Comparison of ENCODE assay signal across 8 cellular contexts in the genomic region with DNA sequence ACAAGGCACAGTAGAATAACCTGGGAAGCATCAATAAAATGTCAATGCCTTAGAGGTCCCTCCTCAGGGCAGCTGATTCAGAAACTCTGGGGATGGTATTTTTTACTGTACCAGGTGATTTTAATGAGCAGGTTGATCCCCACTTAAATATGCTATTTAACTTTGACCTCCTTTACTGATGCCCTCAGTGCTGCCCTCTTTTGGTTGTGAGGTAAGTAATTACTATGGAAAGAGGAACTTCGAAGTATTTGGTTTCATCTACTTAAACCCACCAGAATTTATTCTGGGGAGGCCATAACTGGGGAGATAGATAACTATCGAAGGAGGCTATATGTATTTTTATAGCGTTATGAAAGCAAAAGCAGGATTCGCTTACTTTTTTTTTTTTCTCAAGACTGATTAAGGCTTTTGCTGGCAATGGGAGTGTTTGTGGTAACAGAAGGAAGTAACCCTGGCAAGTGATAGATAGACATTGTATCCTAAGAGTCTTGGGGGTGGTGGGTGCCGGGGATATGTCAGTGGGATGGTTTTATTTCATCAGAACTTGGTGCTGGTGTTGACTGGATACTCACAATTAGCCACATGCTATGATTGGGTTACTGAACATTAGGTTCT.
DNase-seq lines count a peak whose midpoint lies in the region; ATAC-seq, FAIRE-seq and TF ChIP-seq lines count a peak whose summit lies in the region.

No MANE protein-coding gene starts in this region.

- no peaks in the 10 kb centered on the region for H3K27me3 ChIP-seq in KMS-11 (ENCODE audit: insufficient read depth, low read depth)
- no peaks in the 10 kb centered on the region for H3K27me3 ChIP-seq in mesenchymal stem cell (ENCODE audit: control insufficient read depth in 1 of 2, insufficient read depth in 1 of 2, low read length in 2 of 2)

- no peak overlapping the region for H3K4ac ChIP-seq in mesenchymal stem cell (ENCODE audit: low read depth in 1 of 2, low read length in 2 of 2)

- H3K4me3 Mint-ChIP-seq in activated CD8-positive, alpha-beta T cell treated with anti-CD3 and anti-CD28 coated beads for 36 hours: no peak overlapping the region

- H4K20me1 ChIP-seq in KMS-11 (ENCODE audit: insufficient read depth): no peaks in the 10 kb centered on the region

- TF ChIP-seq RAD21 in A549 (conservative IDR thresholded peaks at IDR 0.05 in 1 of 2, IDR thresholded peaks at IDR 0.05 in 1 of 2): peak; percentile 33 to 44

- H4K8ac ChIP-seq in mesenchymal stem cell (ENCODE audit: low read length): no peak overlapping the region

- CTCF ChIA-PET in A549 (lab: Yijun Ruan, JAX): interaction anchor here (0.6 to 1.5 kb wide), 5 partner anchors 10 to 176 kb away, joined by 3 to 5 read pairs (median 3); no protein-coding TSS in a partner anchor
- CTCF ChIA-PET in activated CD8-positive, alpha-beta T cell treated with anti-CD3 and anti-CD28 coated beads for 36 hours (lab: Charles Lee): interaction anchor here (0.6 to 1.1 kb wide), 2 partner anchors 14 to 175 kb away, joined by 3 read pairs; no protein-coding TSS in a partner anchor

- 27% methylated on average over 5 of the region's 5 CpGs for WGBS in A549 (ENCODE audit: missing lambda C conversion rate)
- 78% methylated on average over 5 of the region's 5 CpGs for WGBS in mesenchymal stem cell

- no peak overlapping the region for H3K18ac ChIP-seq in mesenchymal stem cell (ENCODE audit: low read depth in 1 of 2, low read length in 2 of 2)

- no peak overlapping the region for H2AK5ac ChIP-seq in mesenchymal stem cell (ENCODE audit: low read length, severe bottlenecking)

- H2BK15ac ChIP-seq in mesenchymal stem cell (ENCODE audit: low read depth, poor library complexity, severe bottlenecking): no peak overlapping the region

- H2AFZ ChIP-seq in KMS-11 (ENCODE audit: low read depth) (no peak overlapping the region), mesenchymal stem cell (ENCODE audit: low read depth, low read length) (no peak overlapping the region)

- H3K27ac ChIP-seq in A549: no peak overlapping the region; a peak in 1 of 6 replicates
- no peak overlapping the region for H3K27ac ChIP-seq in KMS-11
- H3K27ac ChIP-seq in mesenchymal stem cell (ENCODE audit: low read length, poor library complexity, severe bottlenecking): no peak overlapping the region

- H3K14ac ChIP-seq in mesenchymal stem cell (ENCODE audit: low read length in 2 of 2): no peak overlapping the region

- no peak overlapping the region for H3K9ac ChIP-seq in KMS-11
- no peak overlapping the region for H3K9ac ChIP-seq in mesenchymal stem cell (ENCODE audit: low read length)

- intact Hi-C loops in activated CD8-positive, alpha-beta T cell treated with anti-CD3 and anti-CD28 coated beads for 36 hours (cut with micrococcal nuclease): no loop called here

- H3K4me1 Mint-ChIP-seq in activated CD8-positive, alpha-beta T cell treated with anti-CD3 and anti-CD28 coated beads for 36 hours (ENCODE audit: low read depth): no peaks in the 10 kb centered on the region

- FAIRE-seq in A549 (lab: Jason Lieb, UNC): no peak

- no peaks in the 10 kb centered on the region for H3K79me2 ChIP-seq in KMS-11 (ENCODE audit: insufficient read depth, low read depth)

- DNase-seq in A549 (ENCODE audit: low read depth in 1 of 2, low spot score in 1 of 2) (peak; percentile 6 to 39), GM03348 (ENCODE audit: low spot score) (peak; percentile 36), H4 (ENCODE audit: low spot score) (peak; percentile 9), mesenchymal stem cell (peak; percentile 34), anterior cingulate cortex (lab: John Stamatoyannopoulos, UW) (no peak), DMS114 treated with DMSO at 0.1 percent for 48 hours (lab: John Stamatoyannopoulos, UW; ENCODE audit: unreplicated experiment) (no peak)
- DNase-seq in activated CD8-positive, alpha-beta T cell treated with anti-CD3 and anti-CD28 coated beads for 36 hours: peak; percentile 39

- H3K4me3 ChIP-seq in A549: no peak overlapping the region
- H3K4me3 ChIP-seq in KMS-11 (IDR thresholded peaks at IDR 0.05; ENCODE audit: insufficient read depth, low read depth, low read length): no peak overlapping the region
- H3K4me3 ChIP-seq in mesenchymal stem cell (ENCODE audit: insufficient read depth in 1 of 2, low read depth in 1 of 2, low read length in 2 of 2): no peak overlapping the region

- TF ChIP-seq EP300 in A549 (IDR thresholded peaks at IDR 0.05): no peak

- peak; percentile 51; the same call in 2 of the 3 replicates for TF ChIP-seq CTCF in A549 (IDR thresholded peaks at IDR 0.05)
- TF ChIP-seq CTCF in KMS-11 (conservative IDR thresholded peaks at IDR 0.05; ENCODE audit: low read depth, low read length): 0 out of 2 replicates have a peak, but pooled peaks have one; percentile 29
- TF ChIP-seq CTCF in activated CD8-positive, alpha-beta T cell treated with anti-CD3 and anti-CD28 coated beads for 36 hours (IDR thresholded peaks at IDR 0.05): peak; percentile 66

- H3K36me3 Mint-ChIP-seq in activated CD8-positive, alpha-beta T cell treated with anti-CD3 and anti-CD28 coated beads for 36 hours (ENCODE audit: low read depth): no peaks in the 10 kb centered on the region

- no peak for TF ChIP-seq POLR2A in A549 (IDR thresholded peaks at IDR 0.05; ENCODE audit: low read length)

- no peak overlapping the region for H2BK5ac ChIP-seq in mesenchymal stem cell (ENCODE audit: low read depth, low read length, poor library complexity, severe bottlenecking)

- H2BK120ac ChIP-seq in mesenchymal stem cell (ENCODE audit: low read depth, low read length): no peak overlapping the region

- H3K27me3 Mint-ChIP-seq in activated CD8-positive, alpha-beta T cell treated with anti-CD3 and anti-CD28 coated beads for 36 hours: no peaks in the 10 kb centered on the region

- H3K4me1 ChIP-seq in A549: 0 out of 3 replicates have a peak, but pooled peaks cover 7% of the 10 kb centered on the region
- H3K4me1 ChIP-seq in KMS-11 (ENCODE audit: low read depth, poor library complexity, severe bottlenecking): no peaks in the 10 kb centered on the region
- no peaks in the 10 kb centered on the region for H3K4me1 ChIP-seq in mesenchymal stem cell (ENCODE audit: control insufficient read depth, insufficient read depth, low read depth, low read length)

- POLR2A ChIA-PET in A549 (lab: Yijun Ruan, JAX): no interaction called here
- POLR2A ChIA-PET in activated CD8-positive, alpha-beta T cell treated with anti-CD3 and anti-CD28 coated beads for 36 hours (lab: Charles Lee): no interaction called here

- H3K4me2 ChIP-seq in A549 (0 out of 3 replicates have a peak overlapping the region, but pooled peaks have one; percentile 25), KMS-11 (no peak overlapping the region), mesenchymal stem cell (ENCODE audit: low read length, poor library complexity, severe bottlenecking) (no peak overlapping the region)

- no peaks in the 10 kb centered on the region for H3K9me3 ChIP-seq in A549
- no peaks in the 10 kb centered on the region for H3K9me3 ChIP-seq in mesenchymal stem cell (ENCODE audit: control insufficient read depth, low read length)

- H4K91ac ChIP-seq in mesenchymal stem cell (ENCODE audit: low read length): no peak overlapping the region

- H3K27ac Mint-ChIP-seq in activated CD8-positive, alpha-beta T cell treated with anti-CD3 and anti-CD28 coated beads for 36 hours: no peak overlapping the region

- H3K23ac ChIP-seq in mesenchymal stem cell (ENCODE audit: low read length in 2 of 2): no peak overlapping the region

- ATAC-seq in A549: peak in 1 of 2 experiments; percentile 49; a peak in 2 of 6 replicates
- ATAC-seq in activated CD8-positive, alpha-beta T cell treated with anti-CD3 and anti-CD28 coated beads for 36 hours: peak; percentile 74

- H3K36me3 ChIP-seq in KMS-11 (ENCODE audit: insufficient read depth) (no peaks in the 10 kb centered on the region), mesenchymal stem cell (ENCODE audit: control insufficient read depth in 1 of 2, insufficient read depth in 2 of 2, low read depth in 1 of 2, low read length in 2 of 2) (no peaks in the 10 kb centered on the region)

- no peaks in the 10 kb centered on the region for H3K9me3 Mint-ChIP-seq in activated CD8-positive, alpha-beta T cell treated with anti-CD3 and anti-CD28 coated beads for 36 hours

- no peak overlapping the region for H2BK12ac ChIP-seq in mesenchymal stem cell (ENCODE audit: low read length in 2 of 2)

- H3K79me1 ChIP-seq in mesenchymal stem cell (replicated peaks; ENCODE audit: low read length, poor library complexity, severe bottlenecking): no peaks in the 10 kb centered on the region

TF ChIP-seq in A549, 52 proteins besides CTCF, POLR2A, EP300 and RAD21:
- no peak for TF ChIP-seq MYC (IDR thresholded peaks at IDR 0.05; ENCODE audit: borderline replicate concordance, low read length)
- peak; percentile 54 for TF ChIP-seq SMC3 (IDR thresholded peaks at IDR 0.05)
- TF ChIP-seq, protein P1, sequence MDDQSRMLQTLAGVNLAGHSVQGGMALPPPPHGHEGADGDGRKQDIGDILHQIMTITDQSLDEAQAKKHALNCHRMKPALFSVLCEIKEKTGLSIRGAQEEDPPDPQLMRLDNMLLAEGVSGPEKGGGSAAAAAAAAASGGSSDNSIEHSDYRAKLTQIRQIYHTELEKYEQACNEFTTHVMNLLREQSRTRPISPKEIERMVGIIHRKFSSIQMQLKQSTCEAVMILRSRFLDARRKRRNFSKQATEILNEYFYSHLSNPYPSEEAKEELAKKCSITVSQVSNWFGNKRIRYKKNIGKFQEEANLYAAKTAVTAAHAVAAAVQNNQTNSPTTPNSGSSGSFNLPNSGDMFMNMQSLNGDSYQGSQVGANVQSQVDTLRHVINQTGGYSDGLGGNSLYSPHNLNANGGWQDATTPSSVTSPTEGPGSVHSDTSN (IDR thresholded peaks at IDR 0.05): no peak

Comparison
In these comparisons a context has a peak if more than half of its experiments do, and no peak if none do; other contexts are left out.
1. DNase-seq: peak in A549 (2 of 2), GM03348 (single experiment), H4 (single experiment), activated CD8-positive, alpha-beta T cell treated with anti-CD3 and anti-CD28 coated beads for 36 hours (single experiment) and mesenchymal stem cell (single experiment); none in anterior cingulate cortex (0 of 58) and DMS114 treated with DMSO at 0.1 percent for 48 hours (single experiment).
2. Peak in every context shown above with its lines, with median percentiles within 50 percentile points of each other: CTCF ChIP-seq.